15 cellular contexts compared by ENCODE assay signal in the genomic region with DNA sequence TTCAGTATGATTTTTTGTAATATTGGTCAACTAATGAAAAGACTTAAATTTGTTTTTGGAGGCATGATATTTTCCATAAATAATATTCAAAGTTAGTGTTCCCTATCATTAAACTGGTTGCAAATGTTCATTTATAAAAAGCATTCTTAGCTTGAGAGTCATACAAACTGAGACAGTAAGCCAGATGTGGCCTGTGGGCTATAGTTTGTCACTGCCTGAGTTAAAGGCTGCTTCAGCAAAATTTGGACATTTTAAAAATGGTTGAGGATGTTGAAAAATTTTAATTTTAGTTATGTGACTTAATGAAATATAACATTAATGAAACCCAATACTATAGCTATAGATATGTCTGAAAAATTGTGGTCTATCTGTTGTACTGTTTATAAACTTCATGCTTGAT.
"Had no signal": no experiment of that assay in that cellular context is flagged by ENCODE, and none has a peak within 500 bp of the region (broad histone marks: within the 10 kb centered on the region; RNA-seq: fewer than 3 reads in every experiment).

No MANE protein-coding gene starts in this region.

- H3K27me3 ChIP-seq: neutrophil, right lobe of liver, spleen, tibial nerve had no signal

- H3K36me3 ChIP-seq: neutrophil, right lobe of liver, spleen, tibial nerve had no signal

- H3K27ac ChIP-seq: neutrophil, right lobe of liver, spleen, tibial nerve had no signal

- ATAC-seq: mucosa of descending colon; naive thymus-derived CD8-positive, alpha-beta T cell; right lobe of liver; stimulated activated naive B cell treated with anti-CD40 and anti-IgM and Interleukin-4, amounts not matched to agents 10 μg/mL and 1 μg/mL and 100 μg/mL, for 72 hours had no signal

- H3K9me3 ChIP-seq: mucosa of descending colon, neutrophil, right lobe of liver, spleen, tibial nerve had no signal

- DNase-seq: activated CD4-positive, alpha-beta memory T cell treated with anti-CD3 and anti-CD28 coated beads, Interleukin-2, amount 10 ng/mL, durations not matched to agents 7 days and 5 days; activated CD4-positive, alpha-beta T cell treated with anti-CD3 and anti-CD28 coated beads for 1 hour; activated CD8-positive, alpha-beta memory T cell treated with anti-CD3 and anti-CD28 coated beads, Interleukin-2, amount 50 U/mL, for 4 hours; activated naive CD4-positive, alpha-beta T cell; dermis blood vessel endothelial cell; foreskin melanocyte; head of caudate nucleus; mucosa of descending colon; naive thymus-derived CD8-positive, alpha-beta T cell; right lobe of liver; spleen; stimulated activated CD4-positive, alpha-beta T cell treated with anti-CD3 and anti-CD28 coated beads, Interleukin-1b, Interleukin-23, amount 100 ng/mL, for 48 hours; stimulated activated naive B cell treated with anti-CD40 and anti-IgM and Interleukin-4, amounts not matched to agents 10 μg/mL and 1 μg/mL and 100 μg/mL, for 72 hours had no signal

- H3K4me1 ChIP-seq: right lobe of liver, spleen, tibial nerve had no signal

- H3K4me3 ChIP-seq: mucosa of descending colon, right lobe of liver, spleen, tibial nerve had no signal
